13 cellular contexts compared by ENCODE assay signal in genomic region chr11:10602366-10602765, GRCh38.
"Had no signal": no experiment of that assay in that cellular context is flagged by ENCODE, and none has a peak within 500 bp of the region (broad histone marks: within the 10 kb centered on the region; RNA-seq: fewer than 3 reads in every experiment).

No MANE protein-coding gene starts in this region.

- H3K4me3 ChIP-seq: heart right ventricle, skin epidermis had no signal

- H3K27me3 ChIP-seq: heart right ventricle had no signal

- H3K9me3 ChIP-seq: heart right ventricle had no signal

- H3K4me3 Mint-ChIP-seq: activated naive CD4-positive, alpha-beta T cell treated with anti-CD3 and anti-CD28 coated beads, Interleukin-2, amount 50 U/mL, for 24 hours; brain; nephron progenitor cell; T-helper 1 cell treated with Interleukin-12 subunit alpha and Interleukin-12 subunit beta and Interleukin-4 antibody, amounts not matched to agents 30 μg/mL and 1 μg/mL, for 36 hours; type B pancreatic cell had no signal

- H3K9me3 Mint-ChIP-seq: activated naive CD4-positive, alpha-beta T cell treated with anti-CD3 and anti-CD28 coated beads, Interleukin-2, amount 50 U/mL, for 24 hours; brain; nephron progenitor cell; T-helper 1 cell treated with Interleukin-12 subunit alpha and Interleukin-12 subunit beta and Interleukin-4 antibody, amounts not matched to agents 30 μg/mL and 1 μg/mL, for 36 hours; type B pancreatic cell had no signal

- H3K36me3 Mint-ChIP-seq: activated naive CD4-positive, alpha-beta T cell treated with anti-CD3 and anti-CD28 coated beads, Interleukin-2, amount 50 U/mL, for 24 hours; brain; type B pancreatic cell had no signal

- H3K4me1 Mint-ChIP-seq: activated naive CD4-positive, alpha-beta T cell treated with anti-CD3 and anti-CD28 coated beads, Interleukin-2, amount 50 U/mL, for 24 hours had no signal

- FAIRE-seq: islet of Langerhans had no signal

- H3K27ac Mint-ChIP-seq: activated naive CD4-positive, alpha-beta T cell treated with anti-CD3 and anti-CD28 coated beads, Interleukin-2, amount 50 U/mL, for 24 hours; nephron progenitor cell; T-helper 1 cell treated with Interleukin-12 subunit alpha and Interleukin-12 subunit beta and Interleukin-4 antibody, amounts not matched to agents 30 μg/mL and 1 μg/mL, for 36 hours; type B pancreatic cell had no signal

- H3K27me3 Mint-ChIP-seq: brain, type B pancreatic cell had no signal

- H3K36me3 ChIP-seq: heart right ventricle had no signal

- DNase-seq: activated CD4-positive, alpha-beta T cell treated with anti-CD3 and anti-CD28 coated beads, Interleukin-2, amount 50 U/mL, for 1 hour; activated CD4-positive, CD25-positive, alpha-beta regulatory T cell; amniotic stem cell; foreskin melanocyte; nephron progenitor cell had no signal

- ATAC-seq: SK-N-SH treated with all-trans-retinoic acid at 6 μM for 48 hours had no signal
